Comparison of ENCODE assay signal across 1 cellular context in genomic region chr4:103994059-103994458, GRCh38.
TF ChIP-seq lines count a peak whose summit lies in the region.

No MANE protein-coding gene starts in this region.

TF ChIP-seq in A549, 52 proteins besides CTCF, POLR2A, EP300 and RAD21 (continued from another document):
- TF ChIP-seq NFE2L2 (conservative IDR thresholded peaks at IDR 0.05; ENCODE audit: low read length) (no peak), FOSB (CRISPR knock-in tag; IDR thresholded peaks at IDR 0.05) (no peak), POLR2AphosphoS2 (conservative IDR thresholded peaks at IDR 0.05; ENCODE audit: low read length) (no peak), BCL3 (IDR thresholded peaks at IDR 0.05) (no peak), TFCP2L1 (CRISPR knock-in tag; IDR thresholded peaks at IDR 0.05) (no peak), RNF2 (IDR thresholded peaks at IDR 0.05; ENCODE audit: borderline replicate concordance, low read depth) (no peak), EHMT2 (IDR thresholded peaks at IDR 0.05; ENCODE audit: low read depth) (no peak), HDAC2 (IDR thresholded peaks at IDR 0.05) (no peak), EHF (CRISPR knock-in tag; IDR thresholded peaks at IDR 0.05) (no peak), ZC3H11A (IDR thresholded peaks at IDR 0.05) (no peak)
